Comparison of ENCODE assay signal across 8 cellular contexts in genomic region chr22:22369219-22369961, GRCh38.
DNase-seq lines count a peak whose midpoint lies in the region; ATAC-seq, FAIRE-seq and TF ChIP-seq lines count a peak whose summit lies in the region.
"Not testable (repeated sequence)": the region's sequence is repeated elsewhere in the genome, so short reads cannot be mapped to it uniquely, and the experiment has no call there.

No MANE protein-coding gene starts in this region.

- not testable (repeated sequence) for H3K36me3 ChIP-seq in endothelial cell of umbilical vein (ENCODE audit: control insufficient read depth in 2 of 2, extremely low read depth in 1 of 2, insufficient read depth in 2 of 2, low read length in 2 of 2); pancreas

- H2AFZ ChIP-seq in endothelial cell of umbilical vein (ENCODE audit: low read depth, low read length), result not testable (repeated sequence)

- not testable (repeated sequence) for H4K20me1 ChIP-seq in endothelial cell of umbilical vein (replicated peaks; ENCODE audit: control insufficient read depth, extremely low read depth, insufficient read depth, low read length)

- not testable (repeated sequence) for H3K9ac ChIP-seq in endothelial cell of umbilical vein (replicated peaks; ENCODE audit: extremely low read depth, insufficient read depth, low read length)

- not testable (repeated sequence) for H3K4me3 ChIP-seq in Jurkat, Clone E6-1 (ENCODE audit: low read length); endothelial cell of umbilical vein (replicated peaks in 1 of 3; ENCODE audit: insufficient read depth in 1 of 3, low read depth in 1 of 3, low read length in 3 of 3); pancreas

- ATAC-seq in pancreas, result peak in 3 of 4 donors; percentile 30 to 81 (median 79)

- dilution Hi-C loops in endothelial cell of umbilical vein (cut with MboI; ENCODE audit: extremely low pct_ligation_motif_present, low sequenced_read_pairs), result not testable (repeated sequence)

- not testable (repeated sequence) for FAIRE-seq in endothelial cell of umbilical vein (lab: Jason Lieb, UNC); pancreas (lab: Jason Lieb, UNC)
- FAIRE-seq in urothelium cell line (lab: Jason Lieb, UNC), result peak; percentile 84

- not testable (repeated sequence) for H3K4me1 ChIP-seq in endothelial cell of umbilical vein (ENCODE audit: control insufficient read depth, extremely low read depth, insufficient read depth, low read length); pancreas

- POLR2A ChIA-PET in endothelial cell of umbilical vein (lab: Charles Lee), result not testable (repeated sequence)

- not testable (repeated sequence) for TF ChIP-seq CTCF in endothelial cell of umbilical vein (IDR thresholded peaks at IDR 0.05; ENCODE audit: extremely low read depth in 1 of 2, insufficient read depth in 1 of 2, low read depth in 1 of 2, low read length in 2 of 2); pancreas (IDR thresholded peaks at IDR 0.05)

- H3K79me2 ChIP-seq in endothelial cell of umbilical vein (ENCODE audit: control insufficient read depth, insufficient read depth, low read length), result not testable (repeated sequence)

- not testable (repeated sequence) for H3K4me2 ChIP-seq in endothelial cell of umbilical vein (ENCODE audit: insufficient read depth, low read length)

- 27 to 47% methylated on average over 2 of the region's 2 CpGs for WGBS in pancreas, 2 donors

- peaks cover 15 to 21% of the 10 kb centered on the region in 2 experiments for H3K27me3 ChIP-seq in endothelial cell of umbilical vein (ENCODE audit: control insufficient read depth in 2 of 2, insufficient read depth in 2 of 2, low read length in 2 of 2)
- not testable (repeated sequence) for H3K27me3 ChIP-seq in pancreas

- DNase-seq in DMS79 (lab: John Stamatoyannopoulos, UW) (peak; percentile 32), NCI-H2171 treated with DMSO at 0.1 percent for 48 hours (lab: John Stamatoyannopoulos, UW) (peak; percentile 79), RPMI8226 (peak; percentile 33), endothelial cell of umbilical vein (ENCODE audit: low read depth, low spot score) (peak; percentile 5), islet precursor cell (peak; percentile 49), pancreas (peak in 2 of 6 donors; percentile 34 to 63)
- DNase-seq in Jurkat, Clone E6-1 (ENCODE audit: low read depth, low spot score), result peak; percentile 5
- DNase-seq in urothelium cell line (ENCODE audit: low spot score), result not testable (repeated sequence)

- intact Hi-C loops in endothelial cell of umbilical vein (cut with micrococcal nuclease); pancreas (cut with DNase I): not testable (repeated sequence)

- not testable (repeated sequence) for H3K9me1 ChIP-seq in endothelial cell of umbilical vein (replicated peaks; ENCODE audit: control insufficient read depth, extremely low read depth, insufficient read depth, low read length)

- H3K27ac ChIP-seq in endothelial cell of umbilical vein (ENCODE audit: insufficient read depth, low read depth, low read length); pancreas: not testable (repeated sequence)

- CTCF ChIA-PET in endothelial cell of umbilical vein (lab: Charles Lee), result interaction anchor here (1.0 to 1.4 kb wide), 2 partner anchors 14 to 162 kb away, joined by 3 to 4 read pairs; no protein-coding TSS in a partner anchor

- not testable (repeated sequence) for BruUV-seq in endothelial cell of umbilical vein (replicated peaks; lab: Mats Ljungman, UMichigan)

- not testable (repeated sequence) for TF ChIP-seq POLR2A in endothelial cell of umbilical vein (IDR thresholded peaks at IDR 0.05; ENCODE audit: low read depth, low read length)

- not testable (repeated sequence) for H3K9me3 ChIP-seq in endothelial cell of umbilical vein (replicated peaks; ENCODE audit: control insufficient read depth, insufficient read depth, low read length); pancreas
